28 cellular contexts compared by ENCODE assay signal in the genomic region with DNA sequence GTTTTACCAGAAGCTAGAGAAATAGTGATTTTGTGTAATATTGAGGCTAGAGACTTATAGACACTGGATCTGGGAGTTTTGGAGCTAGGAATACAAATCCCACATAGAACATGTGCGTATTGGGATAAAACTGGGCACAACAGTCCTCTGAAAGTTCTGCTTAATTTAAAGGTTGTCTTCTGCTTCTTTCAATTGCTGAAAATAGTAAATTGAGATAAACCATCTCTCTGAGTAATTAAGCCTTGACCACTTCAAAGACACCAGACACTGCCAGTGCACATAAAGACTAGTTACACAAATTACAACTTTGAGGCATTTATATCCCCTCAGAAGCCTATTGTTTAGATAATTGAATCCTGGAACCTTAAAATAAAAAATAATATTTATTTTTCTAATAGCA.
"Had no signal": no experiment of that assay in that cellular context is flagged by ENCODE, and none has a peak within 500 bp of the region (broad histone marks: within the 10 kb centered on the region; RNA-seq: fewer than 3 reads in every experiment).

No MANE protein-coding gene starts in this region.

- H2AFZ ChIP-seq: PC-9 had no signal

- H3K4me3 ChIP-seq: PC-9, SJSA1 had no signal

- ATAC-seq: Panc1 had no signal

- H3K4me2 ChIP-seq: KMS-11, PC-9, SK-N-SH had no signal

- H3K4me1 ChIP-seq: SJSA1 had no signal

- H3K36me3 ChIP-seq: SJSA1 had no signal

- H3K27me3 ChIP-seq: SJSA1 had no signal

- H3K9me3 ChIP-seq: SJSA1, SK-N-SH had no signal

- DNase-seq: Karpas-422, MM.1S, MV-4-11, NCI-H1092, NCI-H1417 treated with DMSO at 0.1 percent for 48 hours, NCI-H1436 treated with DMSO at 0.1 percent for 48 hours, NCI-H1694 treated with DMSO at 0.1 percent for 48 hours, NCI-H187 treated with DMSO at 0.1 percent for 48 hours, NCI-H2029, NCI-H2081, NCI-H2171 treated with DMSO at 0.1 percent for 48 hours, NCI-H2227 treated with DMSO at 0.1 percent for 48 hours, NCI-H345, NCI-H446, NCI-H510A treated with DMSO at 0.1 percent for 48 hours, NCI-H524 treated with DMSO at 0.1 percent for 48 hours, NCI-H526 treated with DMSO at 0.1 percent for 48 hours, NCI-H774, PC-9, Right ventricle myocardium superior, RPMI8226, SHP77 treated with DMSO at 0.1 percent for 48 hours, SK-N-SH, SW 1271, T-helper 1 cell had no signal

- H3K27ac ChIP-seq: KMS-11, PC-9, SJSA1 had no signal

- H3K9ac ChIP-seq: KMS-11, SK-N-SH had no signal
